ENCODE assay signal across 9 cellular contexts in the genomic region with DNA sequence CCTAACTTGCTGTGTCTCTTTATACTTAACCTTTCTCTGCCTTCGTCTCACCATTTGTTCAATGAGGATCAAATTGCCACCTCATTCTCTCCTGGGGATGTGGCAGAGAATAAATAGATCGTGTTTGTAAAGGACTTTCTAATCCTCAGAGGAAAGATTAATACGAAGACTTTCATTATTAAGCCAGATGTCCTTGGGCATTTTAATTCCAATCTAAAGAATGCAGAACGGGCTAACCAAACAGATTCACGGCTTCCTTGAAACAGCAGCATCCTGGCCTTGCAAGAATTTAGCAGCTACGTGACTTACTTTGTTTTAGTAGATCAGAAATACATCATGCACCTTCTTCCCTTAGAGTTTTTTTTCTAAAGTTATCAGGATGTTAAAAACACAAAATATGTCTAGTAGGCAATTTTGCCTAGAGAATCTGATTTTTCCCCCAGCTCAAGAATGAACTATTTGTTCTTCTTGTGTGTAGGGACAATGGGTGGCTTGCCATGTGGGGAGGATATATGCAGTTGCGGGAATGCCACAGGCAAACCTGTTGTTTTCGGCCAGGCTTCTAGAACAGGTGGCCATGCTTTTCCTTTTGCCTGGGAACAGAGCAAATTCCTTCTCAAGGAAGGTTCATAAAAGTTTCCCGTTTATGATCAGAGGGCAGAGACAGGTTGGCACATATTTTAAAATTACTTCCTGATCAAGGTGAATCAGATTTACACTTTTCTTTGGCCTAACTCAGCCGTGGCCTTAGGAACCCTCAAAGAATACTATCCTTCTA. TPM values are rescaled to one million over a fixed set of nuclear protein-coding genes. Genes with fewer than 3 reads are reported as not detected.
DNase-seq lines count a peak whose midpoint lies in the region; ATAC-seq, FAIRE-seq and TF ChIP-seq lines count a peak whose summit lies in the region.
"Had no signal": no experiment of that assay in that cellular context is flagged by ENCODE, and none has a peak within 500 bp of the region (broad histone marks: within the 10 kb centered on the region; RNA-seq: fewer than 3 reads in every experiment).

No MANE protein-coding gene starts in this region.

- intact Hi-C loops in aorta (cut with DNase I): loop anchor here (5.0 kb wide), 2 partner anchors 420 to 425 kb away; no protein-coding TSS in a partner anchor

- H3K79me2 ChIP-seq in astrocyte (ENCODE audit: insufficient read depth, low read length): peaks cover 69% of the 10 kb centered on the region

- peak overlapping the region; percentile 93 for H3K4me3 Mint-ChIP-seq in astrocyte (ENCODE audit: unreplicated experiment)
- H3K4me3 Mint-ChIP-seq: T-helper 17 cell had no signal

- no peaks in the 10 kb centered on the region for H4K20me1 ChIP-seq in astrocyte (ENCODE audit: insufficient read depth, low read length)

- ATAC-seq in gastroesophageal sphincter (no peak), GM21367 (IDR thresholded peaks at IDR 0.05; ENCODE audit: unreplicated experiment) (no peak), aorta (ENCODE audit: low FRiP score) (no peak)
- ATAC-seq: T-helper 17 cell had no signal

- TF ChIP-seq CTCF in astrocyte (IDR thresholded peaks at IDR 0.05; ENCODE audit: insufficient read depth, low read depth, low read length): no peak
- TF ChIP-seq CTCF in gastroesophageal sphincter (IDR thresholded peaks at IDR 0.05): no peak

- H3K9me3 Mint-ChIP-seq in astrocyte (ENCODE audit: unreplicated experiment): no peaks in the 10 kb centered on the region

- no peak for FAIRE-seq in astrocyte (lab: Jason Lieb, UNC)
- FAIRE-seq in small intestine (lab: Jason Lieb, UNC): no peak

- DNase-seq in astrocyte (ENCODE audit: low read depth) (no peak), small intestine (peak; percentile 56), aorta (no peak)
- DNase-seq: caudate nucleus, T-helper 17 cell had no signal

- TF ChIP-seq POLR2A in gastroesophageal sphincter (IDR thresholded peaks at IDR 0.05): no peak

- TF ChIP-seq EP300 in gastroesophageal sphincter (IDR thresholded peaks at IDR 0.05): no peak

- H3K27me3 Mint-ChIP-seq in astrocyte (ENCODE audit: low read depth, unreplicated experiment): no peaks in the 10 kb centered on the region

- H3K4me3 ChIP-seq in HUES64 (ENCODE audit: low read length): peak overlapping the region; percentile 77
- peak overlapping the region; percentile 93 for H3K4me3 ChIP-seq in astrocyte (ENCODE audit: insufficient read depth, low read depth, low read length)
- peak overlapping the region; percentile 86 for H3K4me3 ChIP-seq in iPS-18a (ENCODE audit: low read length)
- H3K4me3 ChIP-seq in small intestine (ENCODE audit: low read depth in 1 of 2, low read length in 2 of 2): no peak overlapping the region
- peak overlapping the region in 1 of 2 donors; percentile 65 for H3K4me3 ChIP-seq in gastroesophageal sphincter
- no peak overlapping the region for H3K4me3 ChIP-seq in aorta (ENCODE audit: low read length in 2 of 2)

- H3K4me1 ChIP-seq in HUES64 (ENCODE audit: insufficient read depth, low read length) (peaks cover 61% of the 10 kb centered on the region), astrocyte (ENCODE audit: insufficient read depth, low read length) (peaks cover 19% of the 10 kb centered on the region), iPS-18a (ENCODE audit: control insufficient read depth, low read depth, low read length) (peaks cover 70% of the 10 kb centered on the region), small intestine (ENCODE audit: control insufficient read depth in 2 of 2, insufficient read depth in 1 of 2, low read depth in 1 of 2, low read length in 1 of 2) (no peaks in the 10 kb centered on the region), gastroesophageal sphincter (peaks cover 0 to 26% (median 0%) of the 10 kb centered on the region in 3 donors), aorta (ENCODE audit: control insufficient read depth in 1 of 2, insufficient read depth in 2 of 2, low read length in 2 of 2) (no peaks in the 10 kb centered on the region)

- H3K9ac ChIP-seq in HUES64 (ENCODE audit: low read depth, low read length) (peak overlapping the region; percentile 75; the same call in 1 of the 2 replicates), astrocyte (ENCODE audit: low read length) (peak overlapping the region; percentile 97), iPS-18a (ENCODE audit: low read length) (peak overlapping the region; percentile 88)

- no peak overlapping the region for H2AFZ ChIP-seq in astrocyte (ENCODE audit: low read depth, low read length)

- H3K9me3 ChIP-seq in HUES64 (ENCODE audit: insufficient read depth, low read depth, low read length) (no peaks in the 10 kb centered on the region), astrocyte (ENCODE audit: insufficient read depth, low read depth, low read length) (no peaks in the 10 kb centered on the region), iPS-18a (ENCODE audit: control insufficient read depth, low read depth, low read length) (no peaks in the 10 kb centered on the region), small intestine (ENCODE audit: control insufficient read depth, low read depth) (no peaks in the 10 kb centered on the region), gastroesophageal sphincter (no peaks in the 10 kb centered on the region), aorta (ENCODE audit: control insufficient read depth, low read length) (no peaks in the 10 kb centered on the region)

- H3K36me3 Mint-ChIP-seq in astrocyte (ENCODE audit: low read depth, unreplicated experiment): no peaks in the 10 kb centered on the region

- peak overlapping the region; percentile 91 for H3K4me2 ChIP-seq in astrocyte (ENCODE audit: low read length)

- 29% methylated on average over 8 of the region's 10 CpGs for WGBS in HUES64
- WGBS in small intestine, 3 donors: 18 to 62% (median 30%) methylated on average over 10 of the region's 10 CpGs
- 56 to 63% methylated on average over 1 to 10 of the region's 10 CpGs for WGBS in gastroesophageal sphincter (ENCODE audit: low coverage in 1 of 2), 2 donors
- 35 to 49% methylated on average over 10 of the region's 10 CpGs for WGBS in aorta, 2 donors

- no peak overlapping the region for H3K27ac Mint-ChIP-seq in astrocyte (ENCODE audit: unreplicated experiment)
- H3K27ac Mint-ChIP-seq: T-helper 17 cell had no signal

- no peaks in the 10 kb centered on the region for H3K36me3 ChIP-seq in HUES64 (ENCODE audit: insufficient read depth, low read length)
- no peaks in the 10 kb centered on the region for H3K36me3 ChIP-seq in astrocyte (ENCODE audit: insufficient read depth, low read length)
- no peaks in the 10 kb centered on the region for H3K36me3 ChIP-seq in iPS-18a (ENCODE audit: control insufficient read depth, low read depth, low read length)
- no peaks in the 10 kb centered on the region for H3K36me3 ChIP-seq in small intestine (ENCODE audit: control insufficient read depth in 2 of 2, insufficient read depth in 2 of 2, low read length in 2 of 2)
- no peaks in the 10 kb centered on the region for H3K36me3 ChIP-seq in gastroesophageal sphincter
- H3K36me3 ChIP-seq in aorta (ENCODE audit: control insufficient read depth in 1 of 2, insufficient read depth in 2 of 2, low read length in 1 of 2): no peaks in the 10 kb centered on the region

- H3K27me3 ChIP-seq in HUES64 (ENCODE audit: insufficient read depth, low read length): no peaks in the 10 kb centered on the region
- no peaks in the 10 kb centered on the region for H3K27me3 ChIP-seq in astrocyte (ENCODE audit: insufficient read depth, low read length)
- no peaks in the 10 kb centered on the region for H3K27me3 ChIP-seq in iPS-18a (ENCODE audit: control insufficient read depth, insufficient read depth, low read length)
- H3K27me3 ChIP-seq in small intestine (ENCODE audit: control insufficient read depth in 2 of 2, insufficient read depth in 2 of 2, low read length in 2 of 2): no peaks in the 10 kb centered on the region
- H3K27me3 ChIP-seq in gastroesophageal sphincter: no peaks in the 10 kb centered on the region
- no peaks in the 10 kb centered on the region for H3K27me3 ChIP-seq in aorta (ENCODE audit: control insufficient read depth in 1 of 2, insufficient read depth in 2 of 2, low read length in 1 of 2)

- H3K27ac ChIP-seq in HUES64 (ENCODE audit: low read depth, low read length): peak overlapping the region; percentile 68
- peak overlapping the region; percentile 79 for H3K27ac ChIP-seq in astrocyte (ENCODE audit: low read depth, low read length)
- peak overlapping the region; percentile 48 for H3K27ac ChIP-seq in iPS-18a (ENCODE audit: low read length)
- H3K27ac ChIP-seq in small intestine (ENCODE audit: low read depth in 1 of 2, low read length in 1 of 2): peak overlapping the region; percentile 35 to 80
- peak overlapping the region in 1 of 4 donors; percentile 74 for H3K27ac ChIP-seq in gastroesophageal sphincter
- no peak overlapping the region for H3K27ac ChIP-seq in aorta (ENCODE audit: low read depth in 1 of 2, low read length in 2 of 2)

- H3K4me1 Mint-ChIP-seq in astrocyte (ENCODE audit: low read depth, unreplicated experiment): peaks cover 21% of the 10 kb centered on the region

RNA-seq across cellular contexts. Expression of gene MID1, which starts 3.0 kb away (rescaled TPM):
- 24.4 TPM for polyA plus RNA-seq in HUES64 (2013, experiment 1 of 2)
- polyA plus RNA-seq in HUES64 (2013, experiment 2 of 2): 27.3 TPM
- 16.8 and 31.2 TPM in 2 replicates for total RNA-seq in astrocyte
- 1 to 10 TPM; 1.9 to 5.9 (median 3.4) TPM for polyA plus RNA-seq in small intestine
- total RNA-seq in gastroesophageal sphincter: 10 to 100 TPM; 17.0 to 23.4 (median 19.0) TPM
- 10 to 100 TPM; 19.3 to 34.7 TPM for total RNA-seq in aorta
- polyA plus RNA-seq in aorta: 10 to 100 TPM in 1 of 2 donors, 1 to 10 TPM in 1; 3.4 to 18.8 TPM

Comparison
In these comparisons a context has a peak if more than half of its experiments do, and no peak if none do; other contexts are left out.
1. H3K27ac ChIP-seq: peak in HUES64 (single experiment), astrocyte (single experiment), iPS-18a (single experiment) and small intestine (2 of 2); none in aorta (0 of 2).
2. H3K4me3 ChIP-seq: peak in HUES64 (single experiment), astrocyte (single experiment) and iPS-18a (single experiment); none in small intestine (0 of 2) and aorta (0 of 2).
3. Peak in every context shown above with its lines, with median percentiles within 50 percentile points of each other: H3K9ac ChIP-seq.